ENCODE assay signal across 9 cellular contexts in genomic region chr2:67260348-67261277, GRCh38.
DNase-seq lines count a peak whose midpoint lies in the region; ATAC-seq and TF ChIP-seq lines count a peak whose summit lies in the region.
"Had no signal": no experiment of that assay in that cellular context is flagged by ENCODE, and none has a peak within 500 bp of the region (broad histone marks: within the 10 kb centered on the region; RNA-seq: fewer than 3 reads in every experiment).

No MANE protein-coding gene starts in this region.

- no peaks in the 10 kb centered on the region for H4K20me1 ChIP-seq in SK-N-SH (ENCODE audit: insufficient read depth)

- H3K27ac ChIP-seq in SK-N-SH (ENCODE audit: low read depth in 2 of 2, low read length in 1 of 2) (peak overlapping the region; percentile 94 to 96), prostate gland (peak overlapping the region; percentile 53 to 57), mesendoderm (ENCODE audit: low read depth, low read length) (no peak overlapping the region)
- H3K27ac ChIP-seq: KMS-11 had no signal

- no peak overlapping the region for H2BK15ac ChIP-seq in mesendoderm (replicated peaks; ENCODE audit: low read depth)

- no peak for DNase-seq in Calu3
- DNase-seq in SK-N-SH = no peak
- DNase-seq in foreskin fibroblast = peak; percentile 95 to 99
- DNase-seq in prostate gland (ENCODE audit: low spot score) = peak; percentile 8
- DNase-seq in DMS153 (lab: John Stamatoyannopoulos, UW) = no peak
- DNase-seq in GM13976 (ENCODE audit: low spot score) = no peak
- no peak for DNase-seq in mesendoderm

- CTCF ChIA-PET in Calu3 (lab: Charles Lee) (interaction anchor here (0.5 to 1.1 kb wide), 3 partner anchors 10 to 700 kb away, joined by 3 to 6 read pairs (median 6); no protein-coding TSS in a partner anchor), SK-N-SH (lab: Yijun Ruan, JAX) (interaction anchor here (0.7 to 2.1 kb wide), 5 partner anchors 10 to 827 kb away, joined by 3 to 7 read pairs (median 3); no protein-coding TSS in a partner anchor)

- peak in 1 of 2 experiments; percentile 90; a peak in 2 of 4 replicates for TF ChIP-seq EP300 in SK-N-SH (IDR thresholded peaks at IDR 0.05; ENCODE audit: borderline replicate concordance in 1 of 2, low read depth in 1 of 2, low read length in 1 of 2)

- no peaks in the 10 kb centered on the region for H3K9me2 ChIP-seq in SK-N-SH

- H3K4me3 Mint-ChIP-seq in Calu3 (ENCODE audit: low read depth, unreplicated experiment) = no peak overlapping the region

- H4K5ac ChIP-seq in mesendoderm (ENCODE audit: low read length) = no peak overlapping the region

- TF ChIP-seq RAD21 in SK-N-SH (IDR thresholded peaks at IDR 0.05; ENCODE audit: low read length) = no peak

- H3K9me3 Mint-ChIP-seq in Calu3 (ENCODE audit: low read depth, unreplicated experiment) = no peaks in the 10 kb centered on the region

- no peak overlapping the region for H3K18ac ChIP-seq in mesendoderm (ENCODE audit: low read length)

- no peak overlapping the region for H3K56ac ChIP-seq in mesendoderm (ENCODE audit: low read length)

- no peak overlapping the region; the same call in 1 of the 2 replicates for H2AFZ ChIP-seq in SK-N-SH (ENCODE audit: low read depth)

- no peak for TF ChIP-seq POLR2A in prostate gland (IDR thresholded peaks at IDR 0.05)

- H3K9me3 ChIP-seq in SK-N-SH (no peaks in the 10 kb centered on the region), prostate gland (no peaks in the 10 kb centered on the region)

- H3K27ac Mint-ChIP-seq in Calu3 (ENCODE audit: unreplicated experiment) = peak overlapping the region; percentile 88

- H3K9ac ChIP-seq in SK-N-SH = peak overlapping the region; percentile 72
- H3K9ac ChIP-seq in mesendoderm (ENCODE audit: low read length) = no peak overlapping the region
- H3K9ac ChIP-seq: KMS-11 had no signal

- no peak for TF ChIP-seq CTCF in Calu3 (IDR thresholded peaks at IDR 0.05; ENCODE audit: unreplicated experiment)
- no peak for TF ChIP-seq CTCF in SK-N-SH (IDR thresholded peaks at IDR 0.05)
- no peak for TF ChIP-seq CTCF in foreskin fibroblast (IDR thresholded peaks at IDR 0.05; ENCODE audit: low read depth, low read length)
- TF ChIP-seq CTCF in prostate gland (IDR thresholded peaks at IDR 0.05) = no peak
- no peak for TF ChIP-seq CTCF in GM13976 (IDR thresholded peaks at IDR 0.05; ENCODE audit: borderline replicate concordance, control extremely low read depth, extremely low read depth, insufficient read depth, missing control alignments)

- H3K36me3 Mint-ChIP-seq in Calu3 (ENCODE audit: insufficient read depth, unreplicated experiment) = no peaks in the 10 kb centered on the region

- H3K27me3 ChIP-seq in SK-N-SH (ENCODE audit: insufficient read depth) = no peaks in the 10 kb centered on the region
- no peaks in the 10 kb centered on the region for H3K27me3 ChIP-seq in prostate gland (replicated peaks; ENCODE audit: insufficient read depth)
- no peaks in the 10 kb centered on the region for H3K27me3 ChIP-seq in mesendoderm (ENCODE audit: insufficient read depth, low read length, poor library complexity)

- H3K79me2 ChIP-seq in SK-N-SH (ENCODE audit: insufficient read depth) (peaks cover 8% of the 10 kb centered on the region; the same call in 1 of the 2 replicates), mesendoderm (ENCODE audit: control insufficient read depth, insufficient read depth, low read length) (no peaks in the 10 kb centered on the region)

- H2AK5ac ChIP-seq in mesendoderm (ENCODE audit: low read length) = no peak overlapping the region

- no peak overlapping the region for H2BK5ac ChIP-seq in mesendoderm (ENCODE audit: low read length)

- peaks cover 37% of the 10 kb centered on the region for H3F3A ChIP-seq in SK-N-SH (replicated peaks; ENCODE audit: insufficient read depth)

- H3K36me3 ChIP-seq in SK-N-SH (replicated peaks in 1 of 2; ENCODE audit: control insufficient read depth in 1 of 2, insufficient read depth in 2 of 2, low read length in 1 of 2) (no peaks in the 10 kb centered on the region), prostate gland (no peaks in the 10 kb centered on the region), mesendoderm (ENCODE audit: control insufficient read depth, insufficient read depth, low read length) (no peaks in the 10 kb centered on the region)

- in situ Hi-C loops in GM13976 (cut with MboI; ENCODE audit: low sequenced_read_pairs, unreplicated experiment) = no loop called here

- 10% methylated on average over 15 of the region's 16 CpGs for WGBS in SK-N-SH (ENCODE audit: low lambda C conversion rate)
- 49% methylated on average over 16 of the region's 16 CpGs for WGBS in prostate gland
- no CpG with 5 or more reads among the region's 16 CpGs for WGBS in mesendoderm (ENCODE audit: extremely low coverage, insufficient coverage, low lambda C conversion rate)

- H3K4me2 ChIP-seq in SK-N-SH = peak overlapping the region; percentile 61
- no peak overlapping the region for H3K4me2 ChIP-seq in mesendoderm (ENCODE audit: low read length)
- H3K4me2 ChIP-seq: KMS-11 had no signal

- H4K8ac ChIP-seq in mesendoderm (ENCODE audit: low read depth, low read length) = no peak overlapping the region

- no peak for ATAC-seq in GM18907 (IDR thresholded peaks at IDR 0.05; ENCODE audit: unreplicated experiment)

- no peak overlapping the region for H3K4ac ChIP-seq in mesendoderm (ENCODE audit: low read depth, low read length)

- peaks cover 19% of the 10 kb centered on the region for H3K4me1 Mint-ChIP-seq in Calu3 (ENCODE audit: low read depth, unreplicated experiment)

- no TSS peak for BruUV-seq in Calu3 (replicated peaks; lab: Mats Ljungman, UMichigan)

- no peaks in the 10 kb centered on the region for H3K27me3 Mint-ChIP-seq in Calu3 (ENCODE audit: unreplicated experiment)

- H3K4me1 ChIP-seq in SK-N-SH (ENCODE audit: control insufficient read depth in 1 of 2, insufficient read depth in 2 of 2, low read depth in 1 of 2, low read length in 1 of 2) (peaks cover 21 to 23% of the 10 kb centered on the region in 2 experiments; a peak in 3 of 4 replicates), prostate gland (replicated peaks) (no peaks in the 10 kb centered on the region), mesendoderm (ENCODE audit: control insufficient read depth, low read depth, low read length) (no peaks in the 10 kb centered on the region)

- H3K79me1 ChIP-seq in mesendoderm (ENCODE audit: low read length) = no peaks in the 10 kb centered on the region

- H3K4me3 ChIP-seq in SK-N-SH (ENCODE audit: low read depth in 2 of 2, low read length in 1 of 2) = peak overlapping the region; percentile 26 to 34; a peak in 3 of 4 replicates
- peak overlapping the region; percentile 1 to 9 for H3K4me3 ChIP-seq in foreskin fibroblast (ENCODE audit: low read depth in 1 of 2, low read length in 2 of 2)
- H3K4me3 ChIP-seq in prostate gland = no peak overlapping the region
- H3K4me3 ChIP-seq in mesendoderm (ENCODE audit: low read length) = no peak overlapping the region

- no peak overlapping the region for H2BK120ac ChIP-seq in mesendoderm (ENCODE audit: low read depth, low read length)

- H3K23ac ChIP-seq in mesendoderm (ENCODE audit: low read length) = no peak overlapping the region

- POLR2A ChIA-PET in SK-N-SH (lab: Yijun Ruan, JAX) = interaction anchor here (0.9 kb wide), 1 partner anchor 620 kb away, joined by 3 read pairs; no protein-coding TSS in a partner anchor

- intact Hi-C loops in Calu3 (cut with micrococcal nuclease; ENCODE audit: unreplicated experiment) (no loop called here), prostate gland (cut with DNase I) (loop anchor here (2.0 to 5.0 kb wide), 2 partner anchors 582 to 826 kb away; partner anchors contain the start of gene MEIS1)

TF ChIP-seq in SK-N-SH, 30 proteins besides CTCF, POLR2A, EP300 and RAD21 (continues in another document):
- no peak for TF ChIP-seq ELF1 (IDR thresholded peaks at IDR 0.05)
- TF ChIP-seq SIN3A (IDR thresholded peaks at IDR 0.05; ENCODE audit: borderline replicate concordance, low read depth, low read length) = 0 out of 2 replicates have a peak, but pooled peaks have one; percentile 51
- peak; percentile 83 for TF ChIP-seq NFIC (IDR thresholded peaks at IDR 0.05; ENCODE audit: borderline replicate concordance)
- TF ChIP-seq TEAD4 (IDR thresholded peaks at IDR 0.05; ENCODE audit: borderline replicate concordance, insufficient read depth) = peak; percentile 83
- TF ChIP-seq JUND (IDR thresholded peaks at IDR 0.05) = peak; percentile 89
- peak; percentile 48; the same call in 1 of the 2 replicates for TF ChIP-seq ZBTB33 (IDR thresholded peaks at IDR 0.05; ENCODE audit: borderline replicate concordance, low read depth)
- peak; percentile 46; the same call in 1 of the 2 replicates for TF ChIP-seq POLR2AphosphoS5 (IDR thresholded peaks at IDR 0.05; ENCODE audit: low read depth, low read length)
- TF ChIP-seq MEF2A (IDR thresholded peaks at IDR 0.05; ENCODE audit: borderline replicate concordance, low read depth) = peak; percentile 56
- TF ChIP-seq GATA2 (CRISPR knock-in tag; IDR thresholded peaks at IDR 0.05) = no peak
- peak; percentile 90 for TF ChIP-seq TCF12 (IDR thresholded peaks at IDR 0.05)
- TF ChIP-seq YY1 (IDR thresholded peaks at IDR 0.05; ENCODE audit: low read depth) = peak; percentile 34; the same call in 1 of the 2 replicates
- no peak for TF ChIP-seq IRF3 (IDR thresholded peaks at IDR 0.05; ENCODE audit: low read depth, low read length)

Comparison
In these comparisons a context has a peak if more than half of its experiments do, and no peak if none do; other contexts are left out.
1. DNase-seq: peak in foreskin fibroblast (2 of 2) and prostate gland (single experiment); none in Calu3 (single experiment), SK-N-SH (single experiment), DMS153 (single experiment), GM13976 (single experiment) and mesendoderm (single experiment).
2. H3K4me3 ChIP-seq: peak in SK-N-SH (2 of 2) and foreskin fibroblast (2 of 2); none in prostate gland (0 of 2) and mesendoderm (single experiment).